2 cellular contexts compared by ENCODE assay signal in genomic region chr12:916240-916639, GRCh38.
TF ChIP-seq lines count a peak whose summit lies in the region.

No MANE protein-coding gene starts in this region.

TF ChIP-seq in GM23338, 12 proteins besides CTCF, POLR2A, EP300 and RAD21 (continued from another document):
- TF ChIP-seq REST (IDR thresholded peaks at IDR 0.05; ENCODE audit: unreplicated experiment) (no peak), CREB1 (CRISPR knock-in tag; IDR thresholded peaks at IDR 0.05; ENCODE audit: low read depth) (no peak), JUNB (IDR thresholded peaks at IDR 0.05; ENCODE audit: unreplicated experiment) (no peak), EZH2phosphoT487 (IDR thresholded peaks at IDR 0.05; ENCODE audit: unreplicated experiment) (no peak), NANOG (IDR thresholded peaks at IDR 0.05; ENCODE audit: borderline replicate concordance) (no peak), ZNF114 (CRISPR knock-in tag; IDR thresholded peaks at IDR 0.05) (no peak), POLR2AphosphoS5 (IDR thresholded peaks at IDR 0.05; ENCODE audit: low read depth) (no peak), STAT1 (IDR thresholded peaks at IDR 0.05; ENCODE audit: unreplicated experiment) (no peak), EZH2 (IDR thresholded peaks at IDR 0.05; ENCODE audit: low read depth, unreplicated experiment) (no peak)
- TF ChIP-seq, protein P1, sequence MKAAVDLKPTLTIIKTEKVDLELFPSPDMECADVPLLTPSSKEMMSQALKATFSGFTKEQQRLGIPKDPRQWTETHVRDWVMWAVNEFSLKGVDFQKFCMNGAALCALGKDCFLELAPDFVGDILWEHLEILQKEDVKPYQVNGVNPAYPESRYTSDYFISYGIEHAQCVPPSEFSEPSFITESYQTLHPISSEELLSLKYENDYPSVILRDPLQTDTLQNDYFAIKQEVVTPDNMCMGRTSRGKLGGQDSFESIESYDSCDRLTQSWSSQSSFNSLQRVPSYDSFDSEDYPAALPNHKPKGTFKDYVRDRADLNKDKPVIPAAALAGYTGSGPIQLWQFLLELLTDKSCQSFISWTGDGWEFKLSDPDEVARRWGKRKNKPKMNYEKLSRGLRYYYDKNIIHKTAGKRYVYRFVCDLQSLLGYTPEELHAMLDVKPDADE (IDR thresholded peaks at IDR 0.05) = no peak
- TF ChIP-seq, protein P2, sequence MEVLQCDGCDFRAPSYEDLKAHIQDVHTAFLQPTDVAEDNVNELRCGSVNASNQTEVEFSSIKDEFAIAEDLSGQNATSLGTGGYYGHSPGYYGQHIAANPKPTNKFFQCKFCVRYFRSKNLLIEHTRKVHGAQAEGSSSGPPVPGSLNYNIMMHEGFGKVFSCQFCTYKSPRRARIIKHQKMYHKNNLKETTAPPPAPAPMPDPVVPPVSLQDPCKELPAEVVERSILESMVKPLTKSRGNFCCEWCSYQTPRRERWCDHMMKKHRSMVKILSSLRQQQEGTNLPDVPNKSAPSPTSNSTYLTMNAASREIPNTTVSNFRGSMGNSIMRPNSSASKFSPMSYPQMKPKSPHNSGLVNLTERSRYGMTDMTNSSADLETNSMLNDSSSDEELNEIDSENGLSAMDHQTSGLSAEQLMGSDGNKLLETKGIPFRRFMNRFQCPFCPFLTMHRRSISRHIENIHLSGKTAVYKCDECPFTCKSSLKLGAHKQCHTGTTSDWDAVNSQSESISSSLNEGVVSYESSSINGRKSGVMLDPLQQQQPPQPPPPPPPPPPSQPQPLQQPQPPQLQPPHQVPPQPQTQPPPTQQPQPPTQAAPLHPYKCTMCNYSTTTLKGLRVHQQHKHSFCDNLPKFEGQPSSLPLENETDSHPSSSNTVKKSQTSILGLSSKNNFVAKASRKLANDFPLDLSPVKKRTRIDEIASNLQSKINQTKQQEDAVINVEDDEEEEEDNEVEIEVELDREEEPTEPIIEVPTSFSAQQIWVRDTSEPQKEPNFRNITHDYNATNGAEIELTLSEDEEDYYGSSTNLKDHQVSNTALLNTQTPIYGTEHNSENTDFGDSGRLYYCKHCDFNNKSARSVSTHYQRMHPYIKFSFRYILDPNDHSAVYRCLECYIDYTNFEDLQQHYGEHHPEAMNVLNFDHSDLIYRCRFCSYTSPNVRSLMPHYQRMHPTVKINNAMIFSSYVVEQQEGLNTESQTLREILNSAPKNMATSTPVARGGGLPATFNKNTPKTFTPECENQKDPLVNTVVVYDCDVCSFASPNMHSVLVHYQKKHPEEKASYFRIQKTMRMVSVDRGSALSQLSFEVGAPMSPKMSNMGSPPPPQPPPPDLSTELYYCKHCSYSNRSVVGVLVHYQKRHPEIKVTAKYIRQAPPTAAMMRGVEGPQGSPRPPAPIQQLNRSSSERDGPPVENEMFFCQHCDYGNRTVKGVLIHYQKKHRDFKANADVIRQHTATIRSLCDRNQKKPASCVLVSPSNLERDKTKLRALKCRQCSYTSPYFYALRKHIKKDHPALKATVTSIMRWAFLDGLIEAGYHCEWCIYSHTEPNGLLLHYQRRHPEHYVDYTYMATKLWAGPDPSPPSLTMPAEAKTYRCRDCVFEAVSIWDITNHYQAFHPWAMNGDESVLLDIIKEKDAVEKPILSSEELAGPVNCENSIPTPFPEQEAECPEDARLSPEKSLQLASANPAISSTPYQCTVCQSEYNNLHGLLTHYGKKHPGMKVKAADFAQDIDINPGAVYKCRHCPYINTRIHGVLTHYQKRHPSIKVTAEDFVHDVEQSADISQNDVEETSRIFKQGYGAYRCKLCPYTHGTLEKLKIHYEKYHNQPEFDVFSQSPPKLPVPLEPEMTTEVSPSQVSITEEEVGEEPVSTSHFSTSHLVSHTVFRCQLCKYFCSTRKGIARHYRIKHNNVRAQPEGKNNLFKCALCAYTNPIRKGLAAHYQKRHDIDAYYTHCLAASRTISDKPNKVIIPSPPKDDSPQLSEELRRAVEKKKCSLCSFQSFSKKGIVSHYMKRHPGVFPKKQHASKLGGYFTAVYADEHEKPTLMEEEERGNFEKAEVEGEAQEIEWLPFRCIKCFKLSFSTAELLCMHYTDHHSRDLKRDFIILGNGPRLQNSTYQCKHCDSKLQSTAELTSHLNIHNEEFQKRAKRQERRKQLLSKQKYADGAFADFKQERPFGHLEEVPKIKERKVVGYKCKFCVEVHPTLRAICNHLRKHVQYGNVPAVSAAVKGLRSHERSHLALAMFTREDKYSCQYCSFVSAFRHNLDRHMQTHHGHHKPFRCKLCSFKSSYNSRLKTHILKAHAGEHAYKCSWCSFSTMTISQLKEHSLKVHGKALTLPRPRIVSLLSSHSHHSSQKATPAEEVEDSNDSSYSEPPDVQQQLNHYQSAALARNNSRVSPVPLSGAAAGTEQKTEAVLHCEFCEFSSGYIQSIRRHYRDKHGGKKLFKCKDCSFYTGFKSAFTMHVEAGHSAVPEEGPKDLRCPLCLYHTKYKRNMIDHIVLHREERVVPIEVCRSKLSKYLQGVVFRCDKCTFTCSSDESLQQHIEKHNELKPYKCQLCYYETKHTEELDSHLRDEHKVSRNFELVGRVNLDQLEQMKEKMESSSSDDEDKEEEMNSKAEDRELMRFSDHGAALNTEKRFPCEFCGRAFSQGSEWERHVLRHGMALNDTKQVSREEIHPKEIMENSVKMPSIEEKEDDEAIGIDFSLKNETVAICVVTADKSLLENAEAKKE (CRISPR knock-in tag; IDR thresholded peaks at IDR 0.05) = no peak

TF ChIP-seq in K562, 482 proteins besides CTCF, POLR2A, EP300 and RAD21 (continued from another document):
- TF ChIP-seq POLR2G (IDR thresholded peaks at IDR 0.05; ENCODE audit: low read depth, low read length) (peak; percentile 47), NFE2 (IDR thresholded peaks at IDR 0.05; ENCODE audit: low read depth) (no peak)
